ENCODE assay signal across 20 cellular contexts in the genomic region with DNA sequence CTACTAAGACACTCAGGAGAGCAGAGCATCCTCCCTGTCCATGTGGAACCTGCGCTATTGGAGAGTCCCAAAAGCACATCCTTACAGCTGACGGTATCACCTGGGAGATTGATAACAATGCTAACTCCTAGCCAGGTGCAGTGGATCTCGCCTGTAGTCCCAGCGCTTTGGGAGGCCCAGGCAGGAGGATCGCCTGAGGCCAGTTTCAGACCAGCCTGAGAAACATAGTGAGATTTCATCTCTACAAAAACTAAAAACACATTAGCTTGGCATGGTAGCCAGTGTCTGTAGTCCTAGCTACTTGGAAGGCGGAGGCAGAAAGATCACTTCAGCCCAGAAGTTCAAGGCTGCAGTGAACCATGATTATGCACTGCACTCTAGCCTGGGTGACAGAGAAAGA.
A peak's percentile ranks its signal among the peaks of the same experiment; 100 is the strongest.
DNase-seq lines count a peak whose midpoint lies in the region; ATAC-seq and FAIRE-seq lines count a peak whose summit lies in the region.
"Had no signal": no experiment of that assay in that cellular context is flagged by ENCODE, and none has a peak within 500 bp of the region (broad histone marks: within the 10 kb centered on the region; RNA-seq: fewer than 3 reads in every experiment).

No MANE protein-coding gene starts in this region.

- intact Hi-C loops in dendritic cell treated with granulocyte-macrophage colony-stimulating factor and Interleukin-4, amounts not matched to agents 40 ng/mL and 50 ng/mL, for 4 days (cut with micrococcal nuclease): loop anchor here (5.0 kb wide), 1 partner anchor 46 kb away; no protein-coding TSS in a partner anchor

- H4K8ac ChIP-seq in trophoblast cell (ENCODE audit: low read depth, low read length): peak overlapping the region; percentile 13

- no peak overlapping the region for H2AFZ ChIP-seq in trophoblast cell (ENCODE audit: insufficient read depth, low read length, poor library complexity)

- H3K79me1 ChIP-seq in trophoblast cell (ENCODE audit: low read length): peaks cover 2% of the 10 kb centered on the region

- peaks cover 45% of the 10 kb centered on the region for H3K4me1 Mint-ChIP-seq in dendritic cell treated with granulocyte-macrophage colony-stimulating factor and Interleukin-4, amounts not matched to agents 40 ng/mL and 50 ng/mL, for 4 days (ENCODE audit: low read depth)

- H2BK120ac ChIP-seq in trophoblast cell (ENCODE audit: insufficient read depth, low read length, poor library complexity): no peak overlapping the region

- no CpG with 5 or more reads among the region's 6 CpGs for WGBS in trophoblast cell (ENCODE audit: extremely low coverage, insufficient coverage, insufficient read length)

- no peak overlapping the region for H3K4me3 Mint-ChIP-seq in dendritic cell treated with granulocyte-macrophage colony-stimulating factor and Interleukin-4, amounts not matched to agents 40 ng/mL and 50 ng/mL, for 4 days
- H3K4me3 Mint-ChIP-seq: HFFc6 had no signal

- no peak overlapping the region for H4K91ac ChIP-seq in trophoblast cell (ENCODE audit: low read depth, low read length)

- H3K27me3 ChIP-seq in BLaER1: no peaks in the 10 kb centered on the region
- no peaks in the 10 kb centered on the region for H3K27me3 ChIP-seq in trophoblast cell (ENCODE audit: insufficient read depth, low read length)

- H3K27ac Mint-ChIP-seq in dendritic cell treated with granulocyte-macrophage colony-stimulating factor and Interleukin-4, amounts not matched to agents 40 ng/mL and 50 ng/mL, for 4 days: peak overlapping the region; percentile 46

- H3K9ac ChIP-seq in BLaER1 (no peak overlapping the region), trophoblast cell (ENCODE audit: low read length) (no peak overlapping the region)

- peaks cover 54% of the 10 kb centered on the region for H3K4me1 ChIP-seq in BLaER1
- H3K4me1 ChIP-seq in trophoblast cell (ENCODE audit: control insufficient read depth in 1 of 2, insufficient read depth in 2 of 2, low read length in 2 of 2): peaks cover 8 to 11% of the 10 kb centered on the region in 2 experiments

- H3K9me3 ChIP-seq in BLaER1: no peaks in the 10 kb centered on the region
- H3K9me3 ChIP-seq in trophoblast cell (ENCODE audit: insufficient read depth, low read depth, low read length): no peaks in the 10 kb centered on the region
- H3K9me3 ChIP-seq: A549 had no signal

- H3K9me3 Mint-ChIP-seq in dendritic cell treated with granulocyte-macrophage colony-stimulating factor and Interleukin-4, amounts not matched to agents 40 ng/mL and 50 ng/mL, for 4 days: no peaks in the 10 kb centered on the region
- H3K9me3 Mint-ChIP-seq: HFFc6 had no signal

- no peak overlapping the region for H3K23ac ChIP-seq in trophoblast cell (ENCODE audit: low read length)

- DNase-seq in HTR-8/SVneo (ENCODE audit: insufficient read length, low spot score) (no peak), trophoblast cell (peak; percentile 69 to 89), DMS53 treated with DMSO at 0.1 percent for 48 hours (lab: John Stamatoyannopoulos, UW; ENCODE audit: unreplicated experiment) (no peak)
- DNase-seq in stimulated activated CD4-positive, alpha-beta T cell treated with anti-CD3 and anti-CD28 coated beads, Interleukin-1b, Interleukin-23, amount 100 ng/mL, for 48 hours: no peak
- DNase-seq: DMS79, HFFc6, MM.1S, NCI-H1092, NCI-H146, NCI-H2029 treated with DMSO at 0.1 percent for 48 hours, NCI-H446 treated with DMSO at 0.1 percent for 48 hours, NCI-H69, SHP77 had no signal

- H3K4me3 ChIP-seq in BLaER1 (no peak overlapping the region), trophoblast cell (ENCODE audit: low read depth, low read length) (no peak overlapping the region)
- H3K4me3 ChIP-seq: A549, SK-N-MC had no signal

- H3K27me3 Mint-ChIP-seq in dendritic cell treated with granulocyte-macrophage colony-stimulating factor and Interleukin-4, amounts not matched to agents 40 ng/mL and 50 ng/mL, for 4 days: peaks cover 2% of the 10 kb centered on the region

- H3K18ac ChIP-seq in trophoblast cell (ENCODE audit: low read length): no peak overlapping the region

- H3K4me2 ChIP-seq in BLaER1 (peak overlapping the region; percentile 28), trophoblast cell (ENCODE audit: low read length) (no peak overlapping the region)
- H3K4me2 ChIP-seq: A549 had no signal

- no peaks in the 10 kb centered on the region for H3K79me2 ChIP-seq in trophoblast cell (ENCODE audit: control insufficient read depth, insufficient read depth, low read length, poor library complexity)

- H3K36me3 ChIP-seq in BLaER1 (no peaks in the 10 kb centered on the region), trophoblast cell (ENCODE audit: control insufficient read depth in 1 of 2, insufficient read depth in 2 of 2, low read length in 2 of 2) (no peaks in the 10 kb centered on the region)

- no peak overlapping the region for H3K4ac ChIP-seq in trophoblast cell (ENCODE audit: low read depth, low read length)

- H3K27ac ChIP-seq in BLaER1: 0 out of 2 replicates have a peak overlapping the region, but pooled peaks have one; percentile 3
- H3K27ac ChIP-seq in trophoblast cell (ENCODE audit: low read depth, low read length): no peak overlapping the region
- H3K27ac ChIP-seq: SK-N-MC had no signal

- peak; percentile 33 for FAIRE-seq in HTR-8/SVneo (lab: Jason Lieb, UNC)
- FAIRE-seq: A549, D721Med, H54 had no signal

- H3K36me3 Mint-ChIP-seq in dendritic cell treated with granulocyte-macrophage colony-stimulating factor and Interleukin-4, amounts not matched to agents 40 ng/mL and 50 ng/mL, for 4 days (ENCODE audit: low read depth): no peaks in the 10 kb centered on the region

- H2AK5ac ChIP-seq in trophoblast cell (ENCODE audit: low read length): no peak overlapping the region

- H4K12ac ChIP-seq in trophoblast cell (ENCODE audit: low read depth, low read length): no peak overlapping the region

- ATAC-seq in GM19324 (IDR thresholded peaks at IDR 0.05; ENCODE audit: low FRiP score, unreplicated experiment): no peak
- ATAC-seq: A549 had no signal

- peak overlapping the region; percentile 23 for H2BK12ac ChIP-seq in trophoblast cell (ENCODE audit: low read length)

- no peak overlapping the region for H3K14ac ChIP-seq in trophoblast cell (ENCODE audit: low read length)

- no peaks in the 10 kb centered on the region for H4K20me1 ChIP-seq in BLaER1

- no peak overlapping the region for H2BK5ac ChIP-seq in trophoblast cell (ENCODE audit: low read depth, low read length, poor library complexity)

Comparison
In these comparisons a context has a peak if more than half of its experiments do, and no peak if none do; other contexts are left out.
1. DNase-seq: peak in trophoblast cell (2 of 2); none in HTR-8/SVneo (single experiment), DMS53 treated with DMSO at 0.1 percent for 48 hours (single experiment) and stimulated activated CD4-positive, alpha-beta T cell treated with anti-CD3 and anti-CD28 coated beads, Interleukin-1b, Interleukin-23, amount 100 ng/mL, for 48 hours (single experiment).